ENCODE assay signal across 24 cellular contexts in genomic region chr5:117633093-117633492, GRCh38.
"Had no signal": no experiment of that assay in that cellular context is flagged by ENCODE, and none has a peak within 500 bp of the region (broad histone marks: within the 10 kb centered on the region; RNA-seq: fewer than 3 reads in every experiment).

No MANE protein-coding gene starts in this region.

- H3K9me3 Mint-ChIP-seq: endodermal cell had no signal

- DNase-seq: colonic mucosa; cortex of kidney; dermis blood vessel endothelial cell; dorsolateral prefrontal cortex; effector CD4-positive, alpha-beta T cell; effector CD8-positive, alpha-beta T cell; effector memory CD4-positive, alpha-beta T cell; effector memory CD8-positive, alpha-beta T cell; endodermal cell; erythroblast; esophagus squamous epithelium; foreskin fibroblast; foreskin keratinocyte; foreskin melanocyte; gastrocnemius medialis; glutamatergic neuron; head of caudate nucleus; heart left ventricle; heart right ventricle had no signal

- ATAC-seq: effector memory CD8-positive, alpha-beta T cell; foreskin keratinocyte; gastrocnemius medialis; gastroesophageal sphincter; heart left ventricle; heart right ventricle had no signal

- H3K4me3 Mint-ChIP-seq: dendritic cell treated with granulocyte-macrophage colony-stimulating factor and Interleukin-4, amounts not matched to agents 40 ng/mL and 50 ng/mL, for 4 days; effector memory CD8-positive, alpha-beta T cell; endodermal cell had no signal

- H3K9me3 ChIP-seq: colonic mucosa, esophagus squamous epithelium, gastroesophageal sphincter had no signal

- H3K4me3 ChIP-seq: colonic mucosa, coronary artery, dorsolateral prefrontal cortex, esophagus muscularis mucosa, esophagus squamous epithelium, gastrocnemius medialis, gastroesophageal sphincter, heart left ventricle, heart right ventricle had no signal

- H3K4me1 ChIP-seq: colonic mucosa, esophagus muscularis mucosa, esophagus squamous epithelium, foreskin keratinocyte, gastrocnemius medialis, gastroesophageal sphincter, heart left ventricle, heart right ventricle had no signal

- H3K27ac ChIP-seq: colonic mucosa, coronary artery, dorsolateral prefrontal cortex, epithelial cell of prostate, esophagus muscularis mucosa, esophagus squamous epithelium, foreskin keratinocyte, gastrocnemius medialis, gastroesophageal sphincter, heart left ventricle, heart right ventricle had no signal

- H3K4me1 Mint-ChIP-seq: endodermal cell had no signal

- H3K27ac Mint-ChIP-seq: dendritic cell treated with granulocyte-macrophage colony-stimulating factor and Interleukin-4, amounts not matched to agents 40 ng/mL and 50 ng/mL, for 4 days; effector memory CD8-positive, alpha-beta T cell; endodermal cell had no signal

- H3K36me3 ChIP-seq: colonic mucosa, esophagus muscularis mucosa, esophagus squamous epithelium, gastrocnemius medialis, gastroesophageal sphincter, heart left ventricle, heart right ventricle had no signal

- H3K27me3 Mint-ChIP-seq: dendritic cell treated with granulocyte-macrophage colony-stimulating factor and Interleukin-4, amounts not matched to agents 40 ng/mL and 50 ng/mL, for 4 days; effector memory CD8-positive, alpha-beta T cell had no signal

- H3K27me3 ChIP-seq: colonic mucosa, dorsolateral prefrontal cortex, esophagus muscularis mucosa, esophagus squamous epithelium, foreskin keratinocyte, gastrocnemius medialis, gastroesophageal sphincter, heart left ventricle, heart right ventricle had no signal
